Comparison of ENCODE assay signal across 1 cellular context in genomic region chrX:70432936-70433847, GRCh38.
TF ChIP-seq lines count a peak whose summit lies in the region.

No MANE protein-coding gene starts in this region.

TF ChIP-seq in SK-N-SH treated with all-trans-retinoic acid at 6 μM for 48 hours, 23 proteins besides CTCF, POLR2A, EP300 and RAD21 (continued from another document):
- TF ChIP-seq PATZ1 (CRISPR knock-in tag; IDR thresholded peaks at IDR 0.05; ENCODE audit: borderline replicate concordance) (no peak), ZNF565 (CRISPR knock-in tag; conservative IDR thresholded peaks at IDR 0.05; ENCODE audit: low read depth) (no peak)
TF ChIP-seq in SK-N-SH treated with all-trans-retinoic acid at 6 μM for 48 hours: peak in this region for 0.
